ENCODE assay signal across 2 cellular contexts in the genomic region with DNA sequence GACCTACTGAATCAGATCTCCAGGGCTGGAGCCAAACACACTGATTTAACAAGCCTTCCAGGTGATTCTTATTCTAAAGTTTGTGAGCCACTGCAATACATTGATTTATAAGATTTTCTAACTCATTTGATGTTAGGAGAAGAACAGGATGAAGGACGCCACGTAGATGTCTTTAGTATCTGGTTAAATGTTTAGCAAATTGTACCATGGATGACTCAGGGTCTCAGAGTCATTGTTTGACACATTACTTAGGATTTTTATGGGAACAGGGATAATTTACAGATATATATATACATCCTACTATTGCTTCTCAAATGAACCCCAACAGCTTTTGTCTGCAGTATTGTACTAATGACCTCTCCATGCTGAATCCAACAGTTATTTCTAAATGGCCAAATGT.
TF ChIP-seq lines count a peak whose summit lies in the region.

No MANE protein-coding gene starts in this region.

TF ChIP-seq in SK-N-SH, 30 proteins besides CTCF, POLR2A, EP300 and RAD21 (continued from another document):
- TF ChIP-seq, protein P1, sequence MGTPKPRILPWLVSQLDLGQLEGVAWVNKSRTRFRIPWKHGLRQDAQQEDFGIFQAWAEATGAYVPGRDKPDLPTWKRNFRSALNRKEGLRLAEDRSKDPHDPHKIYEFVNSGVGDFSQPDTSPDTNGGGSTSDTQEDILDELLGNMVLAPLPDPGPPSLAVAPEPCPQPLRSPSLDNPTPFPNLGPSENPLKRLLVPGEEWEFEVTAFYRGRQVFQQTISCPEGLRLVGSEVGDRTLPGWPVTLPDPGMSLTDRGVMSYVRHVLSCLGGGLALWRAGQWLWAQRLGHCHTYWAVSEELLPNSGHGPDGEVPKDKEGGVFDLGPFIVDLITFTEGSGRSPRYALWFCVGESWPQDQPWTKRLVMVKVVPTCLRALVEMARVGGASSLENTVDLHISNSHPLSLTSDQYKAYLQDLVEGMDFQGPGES (IDR thresholded peaks at IDR 0.05; ENCODE audit: low read depth, low read length), result no peak
- no peak for TF ChIP-seq RCOR1 (IDR thresholded peaks at IDR 0.05; ENCODE audit: low read length)
- no peak for TF ChIP-seq FOSL2 (IDR thresholded peaks at IDR 0.05; ENCODE audit: borderline replicate concordance, low read depth)
- TF ChIP-seq, protein P2, sequence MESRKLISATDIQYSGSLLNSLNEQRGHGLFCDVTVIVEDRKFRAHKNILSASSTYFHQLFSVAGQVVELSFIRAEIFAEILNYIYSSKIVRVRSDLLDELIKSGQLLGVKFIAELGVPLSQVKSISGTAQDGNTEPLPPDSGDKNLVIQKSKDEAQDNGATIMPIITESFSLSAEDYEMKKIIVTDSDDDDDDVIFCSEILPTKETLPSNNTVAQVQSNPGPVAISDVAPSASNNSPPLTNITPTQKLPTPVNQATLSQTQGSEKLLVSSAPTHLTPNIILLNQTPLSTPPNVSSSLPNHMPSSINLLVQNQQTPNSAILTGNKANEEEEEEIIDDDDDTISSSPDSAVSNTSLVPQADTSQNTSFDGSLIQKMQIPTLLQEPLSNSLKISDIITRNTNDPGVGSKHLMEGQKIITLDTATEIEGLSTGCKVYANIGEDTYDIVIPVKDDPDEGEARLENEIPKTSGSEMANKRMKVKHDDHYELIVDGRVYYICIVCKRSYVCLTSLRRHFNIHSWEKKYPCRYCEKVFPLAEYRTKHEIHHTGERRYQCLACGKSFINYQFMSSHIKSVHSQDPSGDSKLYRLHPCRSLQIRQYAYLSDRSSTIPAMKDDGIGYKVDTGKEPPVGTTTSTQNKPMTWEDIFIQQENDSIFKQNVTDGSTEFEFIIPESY (IDR thresholded peaks at IDR 0.05; ENCODE audit: borderline replicate concordance, low read depth), result no peak
- TF ChIP-seq TCF12 (IDR thresholded peaks at IDR 0.05), result no peak
- TF ChIP-seq, protein P3, sequence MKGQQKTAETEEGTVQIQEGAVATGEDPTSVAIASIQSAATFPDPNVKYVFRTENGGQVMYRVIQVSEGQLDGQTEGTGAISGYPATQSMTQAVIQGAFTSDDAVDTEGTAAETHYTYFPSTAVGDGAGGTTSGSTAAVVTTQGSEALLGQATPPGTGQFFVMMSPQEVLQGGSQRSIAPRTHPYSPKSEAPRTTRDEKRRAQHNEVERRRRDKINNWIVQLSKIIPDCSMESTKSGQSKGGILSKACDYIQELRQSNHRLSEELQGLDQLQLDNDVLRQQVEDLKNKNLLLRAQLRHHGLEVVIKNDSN (IDR thresholded peaks at IDR 0.05; ENCODE audit: borderline replicate concordance, low read depth), result no peak
- no peak for TF ChIP-seq ELF1 (IDR thresholded peaks at IDR 0.05)
- TF ChIP-seq RFX5 (IDR thresholded peaks at IDR 0.05; ENCODE audit: low read length), result no peak
- TF ChIP-seq GABPA (IDR thresholded peaks at IDR 0.05; ENCODE audit: low read depth), result no peak
- TF ChIP-seq FOXJ3 (CRISPR knock-in tag; IDR thresholded peaks at IDR 0.05), result no peak
- TF ChIP-seq TAF1 (IDR thresholded peaks at IDR 0.05; ENCODE audit: borderline replicate concordance, low read depth, low read length), result no peak
- no peak for TF ChIP-seq MEF2A (IDR thresholded peaks at IDR 0.05; ENCODE audit: borderline replicate concordance, low read depth)

TF ChIP-seq in SK-N-SH treated with all-trans-retinoic acid at 6 μM for 48 hours, 23 proteins besides CTCF, POLR2A, EP300 and RAD21 (continued from another document):
- TF ChIP-seq GLIS3 (CRISPR knock-in tag; IDR thresholded peaks at IDR 0.05) (no peak), PPARA (CRISPR knock-in tag; IDR thresholded peaks at IDR 0.05; ENCODE audit: borderline replicate concordance) (no peak), TCF4 (CRISPR knock-in tag; IDR thresholded peaks at IDR 0.05; ENCODE audit: borderline replicate concordance) (no peak), ZFP3 (CRISPR knock-in tag; IDR thresholded peaks at IDR 0.05) (no peak), ZFP30 (CRISPR knock-in tag; IDR thresholded peaks at IDR 0.05) (no peak)
- TF ChIP-seq, protein P4, sequence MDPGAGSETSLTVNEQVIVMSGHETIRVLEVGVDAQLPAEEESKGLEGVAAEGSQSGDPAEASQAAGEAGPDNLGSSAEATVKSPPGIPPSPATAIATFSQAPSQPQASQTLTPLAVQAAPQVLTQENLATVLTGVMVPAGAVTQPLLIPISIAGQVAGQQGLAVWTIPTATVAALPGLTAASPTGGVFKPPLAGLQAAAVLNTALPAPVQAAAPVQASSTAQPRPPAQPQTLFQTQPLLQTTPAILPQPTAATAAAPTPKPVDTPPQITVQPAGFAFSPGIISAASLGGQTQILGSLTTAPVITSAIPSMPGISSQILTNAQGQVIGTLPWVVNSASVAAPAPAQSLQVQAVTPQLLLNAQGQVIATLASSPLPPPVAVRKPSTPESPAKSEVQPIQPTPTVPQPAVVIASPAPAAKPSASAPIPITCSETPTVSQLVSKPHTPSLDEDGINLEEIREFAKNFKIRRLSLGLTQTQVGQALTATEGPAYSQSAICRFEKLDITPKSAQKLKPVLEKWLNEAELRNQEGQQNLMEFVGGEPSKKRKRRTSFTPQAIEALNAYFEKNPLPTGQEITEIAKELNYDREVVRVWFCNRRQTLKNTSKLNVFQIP (CRISPR knock-in tag; IDR thresholded peaks at IDR 0.05; ENCODE audit: borderline replicate concordance, low read depth), result no peak
- TF ChIP-seq, protein P5, sequence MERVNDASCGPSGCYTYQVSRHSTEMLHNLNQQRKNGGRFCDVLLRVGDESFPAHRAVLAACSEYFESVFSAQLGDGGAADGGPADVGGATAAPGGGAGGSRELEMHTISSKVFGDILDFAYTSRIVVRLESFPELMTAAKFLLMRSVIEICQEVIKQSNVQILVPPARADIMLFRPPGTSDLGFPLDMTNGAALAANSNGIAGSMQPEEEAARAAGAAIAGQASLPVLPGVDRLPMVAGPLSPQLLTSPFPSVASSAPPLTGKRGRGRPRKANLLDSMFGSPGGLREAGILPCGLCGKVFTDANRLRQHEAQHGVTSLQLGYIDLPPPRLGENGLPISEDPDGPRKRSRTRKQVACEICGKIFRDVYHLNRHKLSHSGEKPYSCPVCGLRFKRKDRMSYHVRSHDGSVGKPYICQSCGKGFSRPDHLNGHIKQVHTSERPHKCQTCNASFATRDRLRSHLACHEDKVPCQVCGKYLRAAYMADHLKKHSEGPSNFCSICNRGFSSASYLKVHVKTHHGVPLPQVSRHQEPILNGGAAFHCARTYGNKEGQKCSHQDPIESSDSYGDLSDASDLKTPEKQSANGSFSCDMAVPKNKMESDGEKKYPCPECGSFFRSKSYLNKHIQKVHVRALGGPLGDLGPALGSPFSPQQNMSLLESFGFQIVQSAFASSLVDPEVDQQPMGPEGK (CRISPR knock-in tag; IDR thresholded peaks at IDR 0.05; ENCODE audit: borderline replicate concordance), result no peak
- TF ChIP-seq, protein P6, sequence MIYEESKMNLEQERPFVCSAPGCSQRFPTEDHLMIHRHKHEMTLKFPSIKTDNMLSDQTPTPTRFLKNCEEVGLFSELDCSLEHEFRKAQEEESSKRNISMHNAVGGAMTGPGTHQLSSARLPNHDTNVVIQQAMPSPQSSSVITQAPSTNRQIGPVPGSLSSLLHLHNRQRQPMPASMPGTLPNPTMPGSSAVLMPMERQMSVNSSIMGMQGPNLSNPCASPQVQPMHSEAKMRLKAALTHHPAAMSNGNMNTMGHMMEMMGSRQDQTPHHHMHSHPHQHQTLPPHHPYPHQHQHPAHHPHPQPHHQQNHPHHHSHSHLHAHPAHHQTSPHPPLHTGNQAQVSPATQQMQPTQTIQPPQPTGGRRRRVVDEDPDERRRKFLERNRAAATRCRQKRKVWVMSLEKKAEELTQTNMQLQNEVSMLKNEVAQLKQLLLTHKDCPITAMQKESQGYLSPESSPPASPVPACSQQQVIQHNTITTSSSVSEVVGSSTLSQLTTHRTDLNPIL (CRISPR knock-in tag; IDR thresholded peaks at IDR 0.05; ENCODE audit: low read depth), result no peak
TF ChIP-seq in SK-N-SH treated with all-trans-retinoic acid at 6 μM for 48 hours: peak in this region for 0.
